In genomic region chr4:56477192-56477706, GRCh38 we compare ENCODE assay signal across 21 cellular contexts. TPM values are rescaled to one million over a fixed set of nuclear protein-coding genes. Genes with fewer than 3 reads are reported as not detected.
"Had no signal": no experiment of that assay in that cellular context is flagged by ENCODE, and none has a peak within 500 bp of the region (broad histone marks: within the 10 kb centered on the region; RNA-seq: fewer than 3 reads in every experiment).

No MANE protein-coding gene starts in this region.

- H3K4me1 Mint-ChIP-seq: T-cell had no signal

- H3K27me3 Mint-ChIP-seq: activated CD8-positive, alpha-beta T cell treated with anti-CD3 and anti-CD28 coated beads for 36 hours; T-cell had no signal

- DNase-seq: activated CD4-positive, alpha-beta T cell treated with anti-CD3 and anti-CD28 coated beads for 4 hours; activated CD8-positive, alpha-beta memory T cell treated with anti-CD3 and anti-CD28 coated beads, Interleukin-2, amount 50 U/mL, for 4 hours; activated CD8-positive, alpha-beta T cell treated with anti-CD3 and anti-CD28 coated beads for 36 hours; activated effector memory CD4-positive, alpha-beta T cell treated with anti-CD3 and anti-CD28 coated beads, Interleukin-2, amount 50 U/mL, for 16 hours; activated naive CD4-positive, alpha-beta T cell treated with Interleukin-2 at 50 U/mL for 16 hours; activated T-cell treated with anti-CD3 and anti-CD28 coated beads, Interleukin-2, amount 50 U/mL, for 1 hour; Karpas-422; NCI-H1417; NCI-H1694; NCI-H2029; NCI-H2107; NCI-H345; NCI-H510A; NCI-H526 treated with DMSO at 0.1 percent for 48 hours; NCI-H82; SIG-M5; T-cell had no signal

- H3K4me3 Mint-ChIP-seq: activated CD8-positive, alpha-beta T cell treated with anti-CD3 and anti-CD28 coated beads for 36 hours; activated T-helper 1 cell treated with anti-CD3 and anti-CD28 coated beads, Interleukin-12 subunit alpha, Interleukin-12 subunit beta, Interleukin-2, Interleukin-4 antibody, amounts not matched to agents 30 ng/mL and 10 ng/mL and 1 ng/mL, durations not matched to agents 14 hours and 24 hours and 36 hours; T-cell had no signal

- H3K27ac Mint-ChIP-seq: activated CD8-positive, alpha-beta T cell treated with anti-CD3 and anti-CD28 coated beads for 36 hours; activated T-helper 1 cell treated with anti-CD3 and anti-CD28 coated beads, Interleukin-12 subunit alpha, Interleukin-12 subunit beta, Interleukin-2, Interleukin-4 antibody, amounts not matched to agents 30 ng/mL and 10 ng/mL and 1 ng/mL, durations not matched to agents 14 hours and 24 hours and 36 hours; T-cell had no signal

- H3K9me3 Mint-ChIP-seq: activated CD8-positive, alpha-beta T cell treated with anti-CD3 and anti-CD28 coated beads for 36 hours; activated naive CD4-positive, alpha-beta T cell treated with anti-CD3 and anti-CD28 coated beads, Interleukin-2, amount 50 U/mL, for 72 hours; activated T-helper 1 cell treated with anti-CD3 and anti-CD28 coated beads, Interleukin-12 subunit alpha, Interleukin-12 subunit beta, Interleukin-2, Interleukin-4 antibody, amounts not matched to agents 30 ng/mL and 10 ng/mL and 1 ng/mL, durations not matched to agents 14 hours and 24 hours and 36 hours; T-cell had no signal

- ATAC-seq: activated CD4-positive, CD25-positive, alpha-beta regulatory T cell treated with anti-CD3 and anti-CD28 coated beads, Interleukin-2, amount 50 U/mL, for 24 hours; activated CD8-positive, alpha-beta T cell treated with anti-CD3 and anti-CD28 coated beads for 36 hours; activated naive CD4-positive, alpha-beta T cell treated with anti-CD3 and anti-CD28 coated beads, Interleukin-2, amount 50 U/mL, for 72 hours; T-cell had no signal

RNA-seq across cellular contexts. Expression of gene ARL9, which starts 28.3 kb away (rescaled TPM):
- total RNA-seq: cardiac septum had no signal
